In the genomic region with DNA sequence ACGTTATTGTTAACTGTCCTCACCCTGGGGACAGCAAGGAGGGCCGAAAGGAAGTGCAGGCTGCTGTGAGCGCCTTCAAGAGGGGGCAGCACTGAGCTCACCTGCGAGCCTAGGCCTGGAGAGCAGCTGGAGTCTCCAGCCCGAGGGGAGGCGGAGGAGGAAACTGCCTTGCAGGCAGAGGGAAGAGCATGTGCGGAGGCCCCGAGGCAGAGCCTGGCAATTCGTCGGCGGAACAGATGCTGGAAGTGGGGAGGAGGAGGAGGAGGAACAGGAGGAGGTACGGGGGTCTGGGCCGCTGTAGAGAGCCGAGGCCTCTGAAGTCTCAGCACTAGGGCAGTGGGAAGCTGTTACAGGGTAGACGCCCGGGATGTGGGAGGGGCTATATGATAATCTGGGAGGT, we compare ENCODE assay signal across 9 cellular contexts. TPM values are rescaled to one million over a fixed set of nuclear protein-coding genes. Genes with fewer than 3 reads are reported as not detected.
DNase-seq lines count a peak whose midpoint lies in the region; ATAC-seq and TF ChIP-seq lines count a peak whose summit lies in the region.
"Had no signal": no experiment of that assay in that cellular context is flagged by ENCODE, and none has a peak within 500 bp of the region (broad histone marks: within the 10 kb centered on the region; RNA-seq: fewer than 3 reads in every experiment).

No MANE protein-coding gene starts in this region.

- H3K36me3 ChIP-seq in NT2/D1 (ENCODE audit: insufficient read depth, insufficient read length, low read length), result no peaks in the 10 kb centered on the region
- no peaks in the 10 kb centered on the region for H3K36me3 ChIP-seq in smooth muscle cell (ENCODE audit: low read depth)

- H3K4me2 ChIP-seq in smooth muscle cell, result no peak overlapping the region

- no peak overlapping the region for H3K27ac Mint-ChIP-seq in endothelial cell (ENCODE audit: unreplicated experiment)

- no peaks in the 10 kb centered on the region for H3K9me3 ChIP-seq in NT2/D1 (ENCODE audit: insufficient read depth, low read length)
- no peaks in the 10 kb centered on the region for H3K9me3 ChIP-seq in smooth muscle cell (replicated peaks; ENCODE audit: low read depth)

- no peaks in the 10 kb centered on the region for H3K9me3 Mint-ChIP-seq in endothelial cell (ENCODE audit: unreplicated experiment)

- H3K9ac ChIP-seq in NT2/D1 (ENCODE audit: insufficient read length, low read depth) (no peak overlapping the region), smooth muscle cell (ENCODE audit: low read depth) (no peak overlapping the region)

- 54% methylated on average over 16 of the region's 16 CpGs for WGBS in smooth muscle cell (ENCODE audit: low lambda C conversion rate)

- no peaks in the 10 kb centered on the region for H3K4me1 ChIP-seq in NT2/D1 (ENCODE audit: insufficient read depth, insufficient read length)
- peaks cover 7% of the 10 kb centered on the region for H3K4me1 ChIP-seq in smooth muscle cell (ENCODE audit: low read depth)

- no peak overlapping the region for H3K27ac ChIP-seq in smooth muscle cell (ENCODE audit: low read depth)

- H3K4me3 ChIP-seq in NT2/D1 (ENCODE audit: insufficient read length, low read depth) (peak overlapping the region; percentile 17), smooth muscle cell (no peak overlapping the region)

- peak overlapping the region; percentile 77 for H3K4me3 Mint-ChIP-seq in endothelial cell (ENCODE audit: unreplicated experiment)

- no peak for ATAC-seq in HG03280 (IDR thresholded peaks at IDR 0.05; ENCODE audit: unreplicated experiment)

- H3K36me3 Mint-ChIP-seq in endothelial cell (ENCODE audit: low read depth, unreplicated experiment), result peaks cover 3% of the 10 kb centered on the region

- peaks cover 2% of the 10 kb centered on the region for H3K27me3 Mint-ChIP-seq in endothelial cell (ENCODE audit: unreplicated experiment)

- peak; percentile 34 for DNase-seq in activated CD4-positive, alpha-beta T cell treated with anti-CD3 and anti-CD28 coated beads for 48 hours
- DNase-seq in activated CD4-positive, alpha-beta T cell treated with anti-CD3 and anti-CD28 coated beads, Interleukin-2, amount 50 U/mL, for 4 hours, result no peak
- DNase-seq in NT2/D1 (ENCODE audit: low read depth, low spot score) (peak; percentile 93), endothelial cell (ENCODE audit: low spot score) (no peak), smooth muscle cell (lab: John Stamatoyannopoulos, UW; ENCODE audit: unreplicated experiment) (no peak), UCSD-AML1 (lab: John Stamatoyannopoulos, UW; ENCODE audit: unreplicated experiment) (no peak), NOMO-1 treated with dmso at 0.1 percent for 144 hours (lab: John Stamatoyannopoulos, UW; ENCODE audit: unreplicated experiment) (no peak)
- DNase-seq: MV-4-11 had no signal

- peaks cover 10% of the 10 kb centered on the region for H3F3A ChIP-seq in smooth muscle cell (ENCODE audit: low read depth)

- peaks cover 8% of the 10 kb centered on the region for H3K4me1 Mint-ChIP-seq in endothelial cell (ENCODE audit: unreplicated experiment)

- no peaks in the 10 kb centered on the region for H3K27me3 ChIP-seq in NT2/D1 (ENCODE audit: insufficient read depth, insufficient read length)
- H3K27me3 ChIP-seq in smooth muscle cell (ENCODE audit: low read depth), result no peaks in the 10 kb centered on the region

- H4K20me1 ChIP-seq in smooth muscle cell (ENCODE audit: low read depth), result no peaks in the 10 kb centered on the region

- H2AFZ ChIP-seq in smooth muscle cell (ENCODE audit: low read depth), result no peak overlapping the region

- TF ChIP-seq CTCF in endothelial cell (IDR thresholded peaks at IDR 0.05; ENCODE audit: unreplicated experiment) (no peak), smooth muscle cell (IDR thresholded peaks at IDR 0.05; ENCODE audit: borderline replicate concordance, insufficient read depth, poor library complexity, severe bottlenecking) (peak; percentile 21)

- no peaks in the 10 kb centered on the region for H3K79me2 ChIP-seq in smooth muscle cell (ENCODE audit: low read depth)

RNA-seq across cellular contexts. Expression of gene PLCG2, which starts 49.6 kb away (rescaled TPM):
- total RNA-seq in endothelial cell (ENCODE audit: unreplicated experiment) (103 TPM), smooth muscle cell (0.18 and 1.7 TPM in 2 replicates)
- 0.02 TPM in 1 of 2 replicates, not detected in the other for polyA plus RNA-seq in smooth muscle cell

Comparison
In these comparisons a context has a peak if more than half of its experiments do, and no peak if none do; other contexts are left out.
1. DNase-seq: peak in activated CD4-positive, alpha-beta T cell treated with anti-CD3 and anti-CD28 coated beads for 48 hours (single experiment) and NT2/D1 (single experiment); none in activated CD4-positive, alpha-beta T cell treated with anti-CD3 and anti-CD28 coated beads, Interleukin-2, amount 50 U/mL, for 4 hours (0 of 2), endothelial cell (single experiment), smooth muscle cell (single experiment), UCSD-AML1 (single experiment) and NOMO-1 treated with dmso at 0.1 percent for 144 hours (single experiment).
2. RNA of gene PLCG2, which starts 49.6 kb away (total RNA-seq): 103 TPM in endothelial cell (single experiment); 0.18 to 1.7 TPM in smooth muscle cell; every median in the first group is over 10 times any median in the second.